8 cellular contexts compared by ENCODE assay signal in the genomic region with DNA sequence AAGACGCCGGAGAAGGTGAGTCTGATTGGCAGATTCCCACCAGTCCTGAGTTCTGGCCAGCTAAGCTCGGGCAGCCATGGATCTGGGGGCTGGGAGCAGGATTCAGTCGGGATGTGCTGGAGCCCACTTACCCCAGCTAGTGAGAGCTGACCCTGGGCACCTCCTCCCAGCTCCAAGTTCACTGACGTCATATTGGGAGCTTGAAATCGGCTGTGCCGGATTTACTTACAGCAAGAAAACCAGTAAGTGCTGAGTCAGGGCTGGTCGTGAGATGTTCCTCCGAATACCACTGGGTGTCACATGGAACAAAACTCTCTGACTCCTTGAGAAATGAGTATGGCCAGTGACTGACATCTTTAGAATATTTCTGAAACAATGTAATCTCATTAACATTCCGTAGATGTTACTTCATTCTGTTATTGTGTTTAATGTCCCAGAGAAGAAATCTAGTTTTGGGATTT.
DNase-seq lines count a peak whose midpoint lies in the region; ATAC-seq and TF ChIP-seq lines count a peak whose summit lies in the region.

No MANE protein-coding gene starts in this region.

- no peak overlapping the region for H3K27ac ChIP-seq in colonic mucosa
- H3K27ac ChIP-seq in liver (ENCODE audit: low read depth in 1 of 2, low read length in 2 of 2), result no peak overlapping the region

- H3K4me3 ChIP-seq in LNCaP clone FGC (ENCODE audit: low read depth, low read length), result no peak overlapping the region
- H3K4me3 ChIP-seq in colonic mucosa, result no peak overlapping the region
- H3K4me3 ChIP-seq in liver (ENCODE audit: low read depth in 1 of 3, low read length in 3 of 3), result no peak overlapping the region

- H3K36me3 ChIP-seq in colonic mucosa (no peaks in the 10 kb centered on the region), liver (ENCODE audit: control insufficient read depth in 4 of 4, insufficient read depth in 3 of 4, low read depth in 1 of 4, low read length in 3 of 4) (no peaks in the 10 kb centered on the region)

- H3K9ac ChIP-seq in colonic mucosa (ENCODE audit: low read depth in 2 of 2, low read length in 2 of 2) (no peak overlapping the region), liver (ENCODE audit: low read depth in 1 of 2, low read length in 2 of 2) (no peak overlapping the region)

- WGBS in liver, result 49% methylated on average over 10 of the region's 10 CpGs

- H3K9me3 ChIP-seq in colonic mucosa (no peaks in the 10 kb centered on the region), liver (ENCODE audit: control insufficient read depth in 4 of 4, low read length in 3 of 4) (no peaks in the 10 kb centered on the region)

- TF ChIP-seq RAD21 in liver (IDR thresholded peaks at IDR 0.05), result peak; percentile 48 to 53

- H3K27me3 ChIP-seq in colonic mucosa (no peaks in the 10 kb centered on the region), liver (ENCODE audit: control insufficient read depth in 4 of 4, insufficient read depth in 4 of 4, low read length in 3 of 4) (no peaks in the 10 kb centered on the region)

- DNase-seq in COR-L47 (lab: John Stamatoyannopoulos, UW) (peak; percentile 29), LNCaP clone FGC (ENCODE audit: low read depth) (peak; percentile 51), colonic mucosa (peak; percentile 27), NCI-H2227 (lab: John Stamatoyannopoulos, UW; ENCODE audit: unreplicated experiment) (no peak), NCI-H1417 treated with DMSO at 0.1 percent for 48 hours (lab: John Stamatoyannopoulos, UW) (no peak)

- intact Hi-C loops in colonic mucosa (cut with DNase I), result no loop called here

- ATAC-seq in HG03139 (IDR thresholded peaks at IDR 0.05; ENCODE audit: unreplicated experiment), result no peak
- ATAC-seq in HG02763 (IDR thresholded peaks at IDR 0.05; ENCODE audit: unreplicated experiment), result no peak

- TF ChIP-seq CTCF in LNCaP clone FGC (IDR thresholded peaks at IDR 0.05; ENCODE audit: control insufficient read depth, extremely low read depth, insufficient read depth) (peak; percentile 53), colonic mucosa (IDR thresholded peaks at IDR 0.05) (no peak), liver (IDR thresholded peaks at IDR 0.05; ENCODE audit: low read depth, low read length, missing input control) (peak; percentile 19)

- no peaks in the 10 kb centered on the region for H3K4me1 ChIP-seq in colonic mucosa
- H3K4me1 ChIP-seq in liver (ENCODE audit: control insufficient read depth in 4 of 4, insufficient read depth in 4 of 4, low read length in 3 of 4), result no peaks in the 10 kb centered on the region

TF ChIP-seq in liver, 16 proteins besides CTCF, POLR2A, EP300 and RAD21:
- TF ChIP-seq, protein P1, sequence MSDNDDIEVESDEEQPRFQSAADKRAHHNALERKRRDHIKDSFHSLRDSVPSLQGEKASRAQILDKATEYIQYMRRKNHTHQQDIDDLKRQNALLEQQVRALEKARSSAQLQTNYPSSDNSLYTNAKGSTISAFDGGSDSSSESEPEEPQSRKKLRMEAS (IDR thresholded peaks at IDR 0.05), result no peak
- TF ChIP-seq, protein P2, sequence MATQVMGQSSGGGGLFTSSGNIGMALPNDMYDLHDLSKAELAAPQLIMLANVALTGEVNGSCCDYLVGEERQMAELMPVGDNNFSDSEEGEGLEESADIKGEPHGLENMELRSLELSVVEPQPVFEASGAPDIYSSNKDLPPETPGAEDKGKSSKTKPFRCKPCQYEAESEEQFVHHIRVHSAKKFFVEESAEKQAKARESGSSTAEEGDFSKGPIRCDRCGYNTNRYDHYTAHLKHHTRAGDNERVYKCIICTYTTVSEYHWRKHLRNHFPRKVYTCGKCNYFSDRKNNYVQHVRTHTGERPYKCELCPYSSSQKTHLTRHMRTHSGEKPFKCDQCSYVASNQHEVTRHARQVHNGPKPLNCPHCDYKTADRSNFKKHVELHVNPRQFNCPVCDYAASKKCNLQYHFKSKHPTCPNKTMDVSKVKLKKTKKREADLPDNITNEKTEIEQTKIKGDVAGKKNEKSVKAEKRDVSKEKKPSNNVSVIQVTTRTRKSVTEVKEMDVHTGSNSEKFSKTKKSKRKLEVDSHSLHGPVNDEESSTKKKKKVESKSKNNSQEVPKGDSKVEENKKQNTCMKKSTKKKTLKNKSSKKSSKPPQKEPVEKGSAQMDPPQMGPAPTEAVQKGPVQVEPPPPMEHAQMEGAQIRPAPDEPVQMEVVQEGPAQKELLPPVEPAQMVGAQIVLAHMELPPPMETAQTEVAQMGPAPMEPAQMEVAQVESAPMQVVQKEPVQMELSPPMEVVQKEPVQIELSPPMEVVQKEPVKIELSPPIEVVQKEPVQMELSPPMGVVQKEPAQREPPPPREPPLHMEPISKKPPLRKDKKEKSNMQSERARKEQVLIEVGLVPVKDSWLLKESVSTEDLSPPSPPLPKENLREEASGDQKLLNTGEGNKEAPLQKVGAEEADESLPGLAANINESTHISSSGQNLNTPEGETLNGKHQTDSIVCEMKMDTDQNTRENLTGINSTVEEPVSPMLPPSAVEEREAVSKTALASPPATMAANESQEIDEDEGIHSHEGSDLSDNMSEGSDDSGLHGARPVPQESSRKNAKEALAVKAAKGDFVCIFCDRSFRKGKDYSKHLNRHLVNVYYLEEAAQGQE (IDR thresholded peaks at IDR 0.05), result no peak
- TF ChIP-seq, protein P3, sequence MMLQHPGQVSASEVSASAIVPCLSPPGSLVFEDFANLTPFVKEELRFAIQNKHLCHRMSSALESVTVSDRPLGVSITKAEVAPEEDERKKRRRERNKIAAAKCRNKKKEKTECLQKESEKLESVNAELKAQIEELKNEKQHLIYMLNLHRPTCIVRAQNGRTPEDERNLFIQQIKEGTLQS (IDR thresholded peaks at IDR 0.05), result no peak
- TF ChIP-seq SP1 (IDR thresholded peaks at IDR 0.05), result no peak
- no peak for TF ChIP-seq FOXA1 (IDR thresholded peaks at IDR 0.05)

Comparison
In these comparisons a context has a peak if more than half of its experiments do, and no peak if none do; other contexts are left out.
1. DNase-seq: peak in COR-L47 (single experiment), LNCaP clone FGC (single experiment) and colonic mucosa (single experiment); none in NCI-H2227 (single experiment) and NCI-H1417 treated with DMSO at 0.1 percent for 48 hours (single experiment).